8 cellular contexts compared by ENCODE assay signal in the genomic region with DNA sequence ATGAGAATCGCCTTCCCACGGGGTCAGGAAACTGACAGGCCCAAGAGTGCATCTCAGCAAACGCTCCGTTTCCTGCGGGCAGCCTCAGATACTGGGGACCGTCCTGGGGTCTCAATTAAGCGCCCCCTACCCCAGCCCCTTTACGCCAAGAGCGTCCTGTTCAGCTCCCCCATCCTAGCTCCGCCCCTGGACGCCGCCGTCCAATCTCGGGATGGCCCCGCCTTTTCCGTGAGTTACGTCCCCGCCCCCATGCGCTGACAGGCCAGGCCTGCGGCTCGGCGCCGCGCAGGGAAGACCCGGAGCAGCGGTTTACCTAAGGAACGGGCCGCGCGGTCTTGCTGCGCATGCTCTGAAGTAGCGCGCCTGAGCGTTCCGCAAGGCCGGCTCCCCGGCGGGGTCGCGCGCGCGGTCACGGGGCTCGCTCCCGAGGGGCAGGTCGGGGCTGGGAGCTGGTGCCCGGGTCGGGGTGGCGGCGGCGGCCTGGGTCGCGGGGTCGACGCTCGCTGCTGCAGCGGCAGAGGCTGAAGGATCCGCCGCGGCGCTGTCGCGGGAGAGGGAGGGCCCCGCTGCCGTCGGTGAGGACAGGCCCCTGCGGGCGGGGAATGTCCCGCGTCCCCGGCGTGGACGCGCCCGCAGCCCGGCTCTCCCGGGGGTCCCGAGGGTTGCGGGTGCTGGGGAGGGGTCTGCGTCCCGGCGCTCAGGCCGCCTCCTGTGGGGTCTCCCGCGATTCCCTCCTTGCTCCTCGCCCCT. TPM values are rescaled to one million over a fixed set of nuclear protein-coding genes. Genes with fewer than 3 reads are reported as not detected.
DNase-seq lines count a peak whose midpoint lies in the region; ATAC-seq and TF ChIP-seq lines count a peak whose summit lies in the region.

A gene with protein sequence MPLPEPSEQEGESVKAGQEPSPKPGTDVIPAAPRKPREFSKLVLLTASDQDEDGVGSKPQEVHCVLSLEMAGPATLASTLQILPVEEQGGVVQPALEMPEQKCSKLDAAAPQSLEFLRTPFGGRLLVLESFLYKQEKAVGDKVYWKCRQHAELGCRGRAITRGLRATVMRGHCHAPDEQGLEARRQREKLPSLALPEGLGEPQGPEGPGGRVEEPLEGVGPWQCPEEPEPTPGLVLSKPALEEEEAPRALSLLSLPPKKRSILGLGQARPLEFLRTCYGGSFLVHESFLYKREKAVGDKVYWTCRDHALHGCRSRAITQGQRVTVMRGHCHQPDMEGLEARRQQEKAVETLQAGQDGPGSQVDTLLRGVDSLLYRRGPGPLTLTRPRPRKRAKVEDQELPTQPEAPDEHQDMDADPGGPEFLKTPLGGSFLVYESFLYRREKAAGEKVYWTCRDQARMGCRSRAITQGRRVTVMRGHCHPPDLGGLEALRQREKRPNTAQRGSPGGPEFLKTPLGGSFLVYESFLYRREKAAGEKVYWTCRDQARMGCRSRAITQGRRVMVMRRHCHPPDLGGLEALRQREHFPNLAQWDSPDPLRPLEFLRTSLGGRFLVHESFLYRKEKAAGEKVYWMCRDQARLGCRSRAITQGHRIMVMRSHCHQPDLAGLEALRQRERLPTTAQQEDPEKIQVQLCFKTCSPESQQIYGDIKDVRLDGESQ (plus strand): TSS at position 352 of the 750 bp plus-strand sequence. CDS start 17,755 bp downstream, outside the sequence.

- H3K9me3 ChIP-seq in ectodermal cell (ENCODE audit: control insufficient read depth, low read length) (no peaks in the 10 kb centered on the region), lower lobe of right lung (no peaks in the 10 kb centered on the region)

- ATAC-seq in lower lobe of right lung, result peak; percentile 98 to 99

- H3K4me1 ChIP-seq in ectodermal cell (ENCODE audit: control insufficient read depth, insufficient read depth, low read length), result no peaks in the 10 kb centered on the region
- peaks cover 23% of the 10 kb centered on the region for H3K4me1 ChIP-seq in lower lobe of right lung

- TF ChIP-seq CTCF in GM20000 (IDR thresholded peaks at IDR 0.05; ENCODE audit: extremely low read depth, missing control alignments), result no peak
- no peak for TF ChIP-seq CTCF in lower lobe of right lung (IDR thresholded peaks at IDR 0.05)

- intact Hi-C loops in lower lobe of right lung (cut with DNase I), result no loop called here

- peak within 1 kb of the TSS; percentile 62 for H3K4me3 ChIP-seq in ectodermal cell (ENCODE audit: insufficient read depth, low read depth, low read length)
- peak within 1 kb of the TSS; percentile 80 for H3K4me3 ChIP-seq in lower lobe of right lung

- WGBS in ectodermal cell, 2 experiments, result 0 to 1% methylated on average over 87 of the region's 87 CpGs

- H3K27ac ChIP-seq in ectodermal cell (ENCODE audit: insufficient read depth, low read depth, low read length, poor library complexity, severe bottlenecking) (no peak within 1 kb of the TSS), lower lobe of right lung (peak within 1 kb of the TSS; percentile 88)

- H3K27me3 ChIP-seq in ectodermal cell (ENCODE audit: control insufficient read depth, insufficient read depth, low read length, poor library complexity, severe bottlenecking) (peaks cover 15% of the 10 kb centered on the region), lower lobe of right lung (ENCODE audit: low read depth) (no peaks in the 10 kb centered on the region)

- no peaks in the 10 kb centered on the region for H3K36me3 ChIP-seq in ectodermal cell (ENCODE audit: control insufficient read depth, insufficient read depth, low read length)
- peaks cover 26% of the 10 kb centered on the region for H3K36me3 ChIP-seq in lower lobe of right lung

- peak; percentile 92 for DNase-seq in CMK (ENCODE audit: low read depth)
- DNase-seq in GM20000 (ENCODE audit: low spot score), result peak; percentile 97
- peak; percentile 72 for DNase-seq in HS-5 (ENCODE audit: low read depth)
- DNase-seq in NK-92 (lab: John Stamatoyannopoulos, UW; ENCODE audit: unreplicated experiment), result peak; percentile 87
- DNase-seq in activated CD8-positive, alpha-beta memory T cell treated with anti-CD3 and anti-CD28 coated beads for 1 hour (ENCODE audit: extremely low read depth in 1 of 2, low read depth in 1 of 2), result peak; percentile 94 to 98
- peak; percentile 100 for DNase-seq in lower lobe of right lung
- peak; percentile 95 to 98 (median 96) for DNase-seq in stimulated activated CD4-positive, alpha-beta T cell treated with anti-CD3 and anti-CD28 coated beads, TNF-alpha, amount 100 ng/mL, for 1 hour (ENCODE audit: low read depth in 3 of 3, low spot score in 1 of 3)

RNA-seq across cellular contexts. Expression of the gene that starts here (rescaled TPM):
- polyA plus RNA-seq in ectodermal cell (2013, experiment 1 of 4), result 18.0 TPM
- 13.0 TPM for polyA plus RNA-seq in ectodermal cell (2013, experiment 2 of 4)
- 13.7 TPM for polyA plus RNA-seq in ectodermal cell (2013, experiment 3 of 4)
- polyA plus RNA-seq in ectodermal cell (2013, experiment 4 of 4), result 13.4 TPM
- total RNA-seq in lower lobe of right lung, result 34.7 TPM
